8 cellular contexts compared by ENCODE assay signal in genomic region chr21:37257967-37258877, GRCh38. TPM values are rescaled to one million over a fixed set of nuclear protein-coding genes. Genes with fewer than 3 reads are reported as not detected.
DNase-seq lines count a peak whose midpoint lies in the region; ATAC-seq, FAIRE-seq and TF ChIP-seq lines count a peak whose summit lies in the region.

No MANE protein-coding gene starts in this region.

- H3K4me3 ChIP-seq in A549 (peak overlapping the region; percentile 46), mesendoderm (ENCODE audit: low read length) (peak overlapping the region; percentile 38)
- H3K4me3 ChIP-seq in effector memory CD4-positive, alpha-beta T cell (ENCODE audit: insufficient read depth, low read depth, low read length, poor library complexity, severe bottlenecking): peak overlapping the region; percentile 77

- H3K18ac ChIP-seq in mesendoderm (ENCODE audit: low read length): no peak overlapping the region

- 8% methylated on average over 52 of the region's 55 CpGs for WGBS in A549 (ENCODE audit: missing lambda C conversion rate)
- whole genome bisulfite sequencing in mesendoderm (ENCODE audit: extremely low coverage, insufficient coverage, low lambda C conversion rate): no CpG with 5 or more reads among the region's 55 CpGs

- POLR2A ChIA-PET in A549 (lab: Yijun Ruan, JAX): interaction anchor here (1.3 to 1.6 kb wide), 2 partner anchors 9 to 108 kb away, joined by 9 to 10 read pairs (median 9); partner anchors contain the start of genes DYRK1A and VPS26C
- POLR2A ChIA-PET in activated CD8-positive, alpha-beta T cell treated with anti-CD3 and anti-CD28 coated beads for 36 hours (lab: Charles Lee): interaction anchor here (0.7 to 5.5 kb wide), 21 partner anchors 9 to 247 kb away, joined by 3 to 45 read pairs (median 3); partner anchors contain the start of gene VPS26C

- H3K4me1 ChIP-seq in A549 (peaks cover 15% of the 10 kb centered on the region; the same call in 2 of the 3 replicates), mesendoderm (ENCODE audit: control insufficient read depth, low read depth, low read length) (no peaks in the 10 kb centered on the region)
- H3K4me1 ChIP-seq in effector memory CD4-positive, alpha-beta T cell (ENCODE audit: control insufficient read depth, insufficient read depth, low read length, poor library complexity, severe bottlenecking): peaks cover 14% of the 10 kb centered on the region

- peak in 1 of 2 experiments; percentile 1; a peak in 1 of 5 replicates for TF ChIP-seq RAD21 in A549 (conservative IDR thresholded peaks at IDR 0.05 in 1 of 2, IDR thresholded peaks at IDR 0.05 in 1 of 2)

- H3K9ac ChIP-seq in mesendoderm (ENCODE audit: low read length): peak overlapping the region; percentile 67

- no peak overlapping the region for H3K4ac ChIP-seq in mesendoderm (ENCODE audit: low read depth, low read length)

- CTCF ChIA-PET in A549 (lab: Yijun Ruan, JAX): interaction anchor here (0.7 to 1.5 kb wide), 4 partner anchors 12 to 205 kb away, joined by 3 to 4 read pairs (median 3); no protein-coding TSS in a partner anchor
- CTCF ChIA-PET in activated CD8-positive, alpha-beta T cell treated with anti-CD3 and anti-CD28 coated beads for 36 hours (lab: Charles Lee): interaction anchor here (1.1 to 2.7 kb wide), 3 partner anchors 12 to 306 kb away, joined by 4 to 10 read pairs (median 6); no protein-coding TSS in a partner anchor

- H3K56ac ChIP-seq in mesendoderm (ENCODE audit: low read length): peak overlapping the region; percentile 94

- peaks cover 5% of the 10 kb centered on the region for H3K79me1 ChIP-seq in mesendoderm (ENCODE audit: low read length)

- peaks cover 9% of the 10 kb centered on the region for H3K79me2 ChIP-seq in mesendoderm (ENCODE audit: control insufficient read depth, insufficient read depth, low read length)

- peak overlapping the region; percentile 54 for H2BK5ac ChIP-seq in mesendoderm (ENCODE audit: low read length)

- H3K4me2 ChIP-seq in A549 (peak overlapping the region; percentile 98), mesendoderm (ENCODE audit: low read length) (peak overlapping the region; percentile 45)

- no peak for TF ChIP-seq CTCF in A549 (IDR thresholded peaks at IDR 0.05)
- no peak for TF ChIP-seq CTCF in activated CD8-positive, alpha-beta T cell treated with anti-CD3 and anti-CD28 coated beads for 36 hours (IDR thresholded peaks at IDR 0.05)

- H3K4me3 Mint-ChIP-seq in activated CD8-positive, alpha-beta T cell treated with anti-CD3 and anti-CD28 coated beads for 36 hours: peak overlapping the region; percentile 86

- ATAC-seq in A549: peak; percentile 82 to 90
- peak; percentile 75 for ATAC-seq in GM18868 (IDR thresholded peaks at IDR 0.05; ENCODE audit: unreplicated experiment)
- peak; percentile 56 for ATAC-seq in HG03139 (IDR thresholded peaks at IDR 0.05; ENCODE audit: unreplicated experiment)
- peak; percentile 84 for ATAC-seq in activated CD8-positive, alpha-beta T cell treated with anti-CD3 and anti-CD28 coated beads for 36 hours

- H3K36me3 ChIP-seq in effector memory CD4-positive, alpha-beta T cell (ENCODE audit: control insufficient read depth, insufficient read depth, low read length): no peaks in the 10 kb centered on the region
- no peaks in the 10 kb centered on the region for H3K36me3 ChIP-seq in mesendoderm (ENCODE audit: control insufficient read depth, insufficient read depth, low read length)

- FAIRE-seq in A549 (lab: Jason Lieb, UNC): no peak

- no peak overlapping the region for H4K5ac ChIP-seq in mesendoderm (ENCODE audit: low read length)

- no peak overlapping the region for H2AK5ac ChIP-seq in mesendoderm (ENCODE audit: low read length)

- peak; percentile 38; the same call in 1 of the 2 replicates for TF ChIP-seq POLR2A in A549 (IDR thresholded peaks at IDR 0.05; ENCODE audit: low read length)

- peak; percentile 38 to 84 for DNase-seq in A549 (ENCODE audit: low read depth in 1 of 2, low spot score in 1 of 2)
- peak; percentile 75 to 87 for DNase-seq in NCI-H526 (lab: John Stamatoyannopoulos, UW)
- peak; percentile 92 for DNase-seq in activated CD8-positive, alpha-beta T cell treated with anti-CD3 and anti-CD28 coated beads for 36 hours
- DNase-seq in effector memory CD4-positive, alpha-beta T cell: peak; percentile 61 to 68 (median 67)
- DNase-seq in mesendoderm: peak; percentile 85
- DNase-seq in stimulated activated CD8-positive, alpha-beta memory T cell treated with anti-CD3 and anti-CD28 coated beads, Interleukin-15, amount 100 ng/mL, for 4 hours (ENCODE audit: low read depth in 2 of 2): peak; percentile 57 to 65

- no peak overlapping the region for H2BK15ac ChIP-seq in mesendoderm (replicated peaks; ENCODE audit: low read depth)

- H3K27ac Mint-ChIP-seq in activated CD8-positive, alpha-beta T cell treated with anti-CD3 and anti-CD28 coated beads for 36 hours: peak overlapping the region; percentile 96

- no peak overlapping the region for H4K8ac ChIP-seq in mesendoderm (ENCODE audit: low read depth, low read length)

- no peaks in the 10 kb centered on the region for H3K27me3 ChIP-seq in effector memory CD4-positive, alpha-beta T cell (replicated peaks; ENCODE audit: control insufficient read depth, insufficient read depth, low read length, poor library complexity, severe bottlenecking)
- H3K27me3 ChIP-seq in mesendoderm (ENCODE audit: insufficient read depth, low read length, poor library complexity): no peaks in the 10 kb centered on the region

- intact Hi-C loops in activated CD8-positive, alpha-beta T cell treated with anti-CD3 and anti-CD28 coated beads for 36 hours (cut with micrococcal nuclease): no loop called here

- no peaks in the 10 kb centered on the region for H3K27me3 Mint-ChIP-seq in activated CD8-positive, alpha-beta T cell treated with anti-CD3 and anti-CD28 coated beads for 36 hours

- no peaks in the 10 kb centered on the region for H3K9me3 ChIP-seq in A549
- no peaks in the 10 kb centered on the region for H3K9me3 ChIP-seq in effector memory CD4-positive, alpha-beta T cell (ENCODE audit: control insufficient read depth, low read length)

- H3K27ac ChIP-seq in A549 (peak overlapping the region; percentile 83 to 94), mesendoderm (ENCODE audit: low read depth, low read length) (peak overlapping the region; percentile 63)
- peak overlapping the region; percentile 71 for H3K27ac ChIP-seq in effector memory CD4-positive, alpha-beta T cell (ENCODE audit: insufficient read depth, low read length, poor library complexity, severe bottlenecking)

- peak overlapping the region; percentile 71 for H3K23ac ChIP-seq in mesendoderm (ENCODE audit: low read length)

- H3K9me3 Mint-ChIP-seq in activated CD8-positive, alpha-beta T cell treated with anti-CD3 and anti-CD28 coated beads for 36 hours: no peaks in the 10 kb centered on the region

- peaks cover 40% of the 10 kb centered on the region for H3K4me1 Mint-ChIP-seq in activated CD8-positive, alpha-beta T cell treated with anti-CD3 and anti-CD28 coated beads for 36 hours (ENCODE audit: low read depth)

- H2BK120ac ChIP-seq in mesendoderm (ENCODE audit: low read depth, low read length): no peak overlapping the region

- peaks cover 29% of the 10 kb centered on the region for H3K36me3 Mint-ChIP-seq in activated CD8-positive, alpha-beta T cell treated with anti-CD3 and anti-CD28 coated beads for 36 hours (ENCODE audit: low read depth)

- TF ChIP-seq EP300 in A549 (IDR thresholded peaks at IDR 0.05): no peak

TF ChIP-seq in A549, 52 proteins besides CTCF, POLR2A, EP300 and RAD21 (continues in another document):
- no peak for TF ChIP-seq FOSB (CRISPR knock-in tag; IDR thresholded peaks at IDR 0.05)
- TF ChIP-seq HES2 (IDR thresholded peaks at IDR 0.05): no peak
- 0 out of 4 replicates have a peak, but pooled peaks of 1 of the 2 experiments have one; percentile 21 for TF ChIP-seq CEBPB (IDR thresholded peaks at IDR 0.05)
- TF ChIP-seq HMGXB4 (CRISPR knock-in tag; IDR thresholded peaks at IDR 0.05; ENCODE audit: borderline replicate concordance): no peak
- 0 out of 2 replicates have a peak, but pooled peaks have one; percentile 28 for TF ChIP-seq ATOH8 (CRISPR knock-in tag; IDR thresholded peaks at IDR 0.05; ENCODE audit: low read depth)
- TF ChIP-seq SMC3 (IDR thresholded peaks at IDR 0.05): no peak

RNA-seq across cellular contexts. Expression of gene VPS26C, which starts 8.9 kb away (rescaled TPM):
- polyA plus RNA-seq in A549 (2011; rRNA removed): 29.5 and 32.0 TPM in 2 replicates
- 14.3 and 18.5 TPM in 2 replicates for polyA plus RNA-seq in A549 (2012; cell fraction: cytosol; rRNA removed)
- 12.1 and 14.2 TPM in 2 replicates for polyA plus RNA-seq in A549 (2012; cell fraction: nucleus; rRNA removed)
- polyA plus RNA-seq in A549 (2017; fragmentation: RNase III; extraction: RNeasy Plus Mini Kit Qiagen cat#74134 plus additional on column Dnase treatment): 19.4 to 24.2 TPM (median 22.0 TPM) in 3 replicates
- 17.5 and 22.5 TPM in 2 replicates for polyA minus RNA-seq in A549 (2011; rRNA and poly(A)+ RNA removed)
- total RNA-seq in activated CD8-positive, alpha-beta T cell treated with anti-CD3 and anti-CD28 coated beads for 36 hours: 10 to 100 TPM; 70.9 to 73.4 TPM
- 28.8 TPM for polyA plus RNA-seq in mesendoderm (2013, experiment 1 of 2)
- polyA plus RNA-seq in mesendoderm (2013, experiment 2 of 2): 30.4 TPM

Comparison
In these comparisons a context has a peak if more than half of its experiments do, and no peak if none do; other contexts are left out.
1. Peak in every context shown above with its lines: DNase-seq, ATAC-seq, H3K4me3 ChIP-seq and H3K27ac ChIP-seq.